1 cellular context compared by ENCODE assay signal in genomic region chr11:62546244-62546936, GRCh38.
A peak's percentile ranks its signal among the peaks of the same experiment; 100 is the strongest.
TF ChIP-seq lines count a peak whose summit lies in the region.

Gene AHNAK (minus strand): TSS chr11:62546806. CDS start chr11:62536098, 10,708 bp downstream.

TF ChIP-seq in HEK293, 187 proteins besides CTCF, POLR2A, EP300 and RAD21 (continued from another document):
- 0 out of 2 replicates have a peak, but pooled peaks have one; percentile 9 for TF ChIP-seq KLF9 (tag by site-specific recombination; IDR thresholded peaks at IDR 0.05; ENCODE audit: low read depth)
- TF ChIP-seq, protein P1, sequence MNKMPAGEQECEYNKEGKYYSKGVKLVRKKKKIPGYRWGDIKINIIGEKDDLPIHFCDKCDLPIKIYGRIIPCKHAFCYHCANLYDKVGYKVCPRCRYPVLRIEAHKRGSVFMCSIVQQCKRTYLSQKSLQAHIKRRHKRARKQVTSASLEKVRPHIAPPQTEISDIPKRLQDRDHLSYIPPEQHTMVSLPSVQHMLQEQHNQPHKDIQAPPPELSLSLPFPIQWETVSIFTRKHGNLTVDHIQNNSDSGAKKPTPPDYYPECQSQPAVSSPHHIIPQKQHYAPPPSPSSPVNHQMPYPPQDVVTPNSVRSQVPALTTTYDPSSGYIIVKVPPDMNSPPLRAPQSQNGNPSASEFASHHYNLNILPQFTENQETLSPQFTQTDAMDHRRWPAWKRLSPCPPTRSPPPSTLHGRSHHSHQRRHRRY (tag by site-specific recombination; IDR thresholded peaks at IDR 0.05): no peak
- TF ChIP-seq SETDB1 (IDR thresholded peaks at IDR 0.05; ENCODE audit: insufficient read length, low read length): no peak
- TF ChIP-seq MZF1 (tag by site-specific recombination; IDR thresholded peaks at IDR 0.05; ENCODE audit: borderline replicate concordance): no peak
- no peak for TF ChIP-seq ZNF324 (tag by site-specific recombination; IDR thresholded peaks at IDR 0.05)
- no peak for TF ChIP-seq ZNF555 (tag by site-specific recombination; conservative IDR thresholded peaks at IDR 0.05)
- TF ChIP-seq ZNF513 (tag by site-specific recombination; IDR thresholded peaks at IDR 0.05): no peak
- TF ChIP-seq ZNF76 (tag by site-specific recombination; IDR thresholded peaks at IDR 0.05; ENCODE audit: borderline replicate concordance, low read depth): no peak
- no peak for TF ChIP-seq ZNF777 (tag by site-specific recombination; IDR thresholded peaks at IDR 0.05; ENCODE audit: borderline replicate concordance)
- TF ChIP-seq GLIS1 (tag by site-specific recombination; IDR thresholded peaks at IDR 0.05): 0 out of 2 replicates have a peak, but pooled peaks have one; percentile 2
- TF ChIP-seq ZFHX2 (tag by site-specific recombination; conservative IDR thresholded peaks at IDR 0.05): 0 out of 2 replicates have a peak, but pooled peaks have one; percentile 6
- TF ChIP-seq ZNF341 (tag by site-specific recombination; IDR thresholded peaks at IDR 0.05; ENCODE audit: low read depth): peak; percentile 92
- no peak for TF ChIP-seq PRDM2 (tag by site-specific recombination; IDR thresholded peaks at IDR 0.05; ENCODE audit: borderline replicate concordance)
- TF ChIP-seq FEZF1 (tag by site-specific recombination; IDR thresholded peaks at IDR 0.05): no peak
- TF ChIP-seq, protein P2, sequence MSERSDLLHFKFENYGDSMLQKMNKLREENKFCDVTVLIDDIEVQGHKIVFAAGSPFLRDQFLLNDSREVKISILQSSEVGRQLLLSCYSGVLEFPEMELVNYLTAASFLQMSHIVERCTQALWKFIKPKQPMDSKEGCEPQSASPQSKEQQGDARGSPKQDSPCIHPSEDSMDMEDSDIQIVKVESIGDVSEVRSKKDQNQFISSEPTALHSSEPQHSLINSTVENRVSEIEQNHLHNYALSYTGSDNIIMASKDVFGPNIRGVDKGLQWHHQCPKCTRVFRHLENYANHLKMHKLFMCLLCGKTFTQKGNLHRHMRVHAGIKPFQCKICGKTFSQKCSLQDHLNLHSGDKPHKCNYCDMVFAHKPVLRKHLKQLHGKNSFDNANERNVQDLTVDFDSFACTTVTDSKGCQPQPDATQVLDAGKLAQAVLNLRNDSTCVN (tag by site-specific recombination; optimal IDR thresholded peaks at IDR 0.05): peak; percentile 57
- TF ChIP-seq ZNF677 (tag by site-specific recombination; IDR thresholded peaks at IDR 0.05): no peak
- no peak for TF ChIP-seq ZNF302 (tag by site-specific recombination; IDR thresholded peaks at IDR 0.05; ENCODE audit: low read depth)
- TF ChIP-seq ZNF335 (tag by site-specific recombination; conservative IDR thresholded peaks at IDR 0.05): peak; percentile 7; the same call in 1 of the 2 replicates
- no peak for TF ChIP-seq ZNF146 (tag by site-specific recombination; IDR thresholded peaks at IDR 0.05)
- peak; percentile 23 for TF ChIP-seq ZIC2 (tag by site-specific recombination; IDR thresholded peaks at IDR 0.05)
- no peak for TF ChIP-seq PRDM10 (tag by site-specific recombination; IDR thresholded peaks at IDR 0.05)
- TF ChIP-seq ZNF266 (tag by site-specific recombination; IDR thresholded peaks at IDR 0.05; ENCODE audit: low read depth): no peak
- TF ChIP-seq ZNF394 (tag by site-specific recombination; IDR thresholded peaks at IDR 0.05; ENCODE audit: borderline replicate concordance): no peak
- peak; percentile 58 for TF ChIP-seq ZBTB10 (tag by site-specific recombination; IDR thresholded peaks at IDR 0.05)
- TF ChIP-seq TRIM28 (IDR thresholded peaks at IDR 0.05; ENCODE audit: borderline replicate concordance, low read length): no peak
- TF ChIP-seq ZBTB8A (tag by site-specific recombination; IDR thresholded peaks at IDR 0.05): peak; percentile 71
- peak; percentile 49; the same call in 1 of the 2 replicates for TF ChIP-seq ZSCAN30 (tag by site-specific recombination; IDR thresholded peaks at IDR 0.05)
- no peak for TF ChIP-seq ZNF48 (tag by site-specific recombination; IDR thresholded peaks at IDR 0.05)
- no peak for TF ChIP-seq ZNF211 (tag by site-specific recombination; IDR thresholded peaks at IDR 0.05; ENCODE audit: low read depth)
- no peak for TF ChIP-seq ZBTB6 (tag by site-specific recombination; IDR thresholded peaks at IDR 0.05)
- no peak for TF ChIP-seq ZNF473 (tag by site-specific recombination; IDR thresholded peaks at IDR 0.05)
- TF ChIP-seq ZNF704 (tag by site-specific recombination; IDR thresholded peaks at IDR 0.05): no peak
- no peak for TF ChIP-seq ZNF174 (tag by site-specific recombination; IDR thresholded peaks at IDR 0.05)
- TF ChIP-seq GLIS2 (tag by site-specific recombination; IDR thresholded peaks at IDR 0.05): peak; percentile 74
- 0 out of 2 replicates have a peak, but pooled peaks have one; percentile 15 for TF ChIP-seq ZNF600 (tag by site-specific recombination; IDR thresholded peaks at IDR 0.05)
- TF ChIP-seq KLF10 (tag by site-specific recombination; IDR thresholded peaks at IDR 0.05): peak; percentile 58
- no peak for TF ChIP-seq OSR2 (tag by site-specific recombination; IDR thresholded peaks at IDR 0.05)
- TF ChIP-seq ZFP69B (tag by site-specific recombination; IDR thresholded peaks at IDR 0.05): no peak
